Comparison of ENCODE assay signal across 1 cellular context in genomic region chr17:13362341-13363122, GRCh38.
TF ChIP-seq lines count a peak whose summit lies in the region.

No MANE protein-coding gene starts in this region.

TF ChIP-seq in HepG2, 621 proteins besides CTCF, POLR2A, EP300 and RAD21 (continued from another document):
- TF ChIP-seq ARID4A (CRISPR knock-in tag; IDR thresholded peaks at IDR 0.05; ENCODE audit: borderline replicate concordance) = no peak
- TF ChIP-seq PTBP1 (IDR thresholded peaks at IDR 0.05; ENCODE audit: low read depth, low read length, poor library complexity, severe bottlenecking) = no peak
- TF ChIP-seq ZNF136 (CRISPR knock-in tag; IDR thresholded peaks at IDR 0.05; ENCODE audit: low read depth) = no peak
- no peak for TF ChIP-seq ZNF546 (CRISPR knock-in tag; conservative IDR thresholded peaks at IDR 0.05)
- TF ChIP-seq ZBTB14 (CRISPR knock-in tag; IDR thresholded peaks at IDR 0.05) = no peak
- no peak for TF ChIP-seq ZBTB34 (CRISPR knock-in tag; IDR thresholded peaks at IDR 0.05)
- no peak for TF ChIP-seq ARNT (IDR thresholded peaks at IDR 0.05)
- no peak for TF ChIP-seq TOPORS (CRISPR knock-in tag; IDR thresholded peaks at IDR 0.05)
- TF ChIP-seq ZGPAT (CRISPR knock-in tag; IDR thresholded peaks at IDR 0.05) = no peak
- no peak for TF ChIP-seq NCOA2 (CRISPR knock-in tag; IDR thresholded peaks at IDR 0.05)
